In genomic region chr12:25883026-25883928, GRCh38 we compare ENCODE assay signal across 18 cellular contexts.
DNase-seq lines count a peak whose midpoint lies in the region; ATAC-seq, FAIRE-seq and TF ChIP-seq lines count a peak whose summit lies in the region.
"Had no signal": no experiment of that assay in that cellular context is flagged by ENCODE, and none has a peak within 500 bp of the region (broad histone marks: within the 10 kb centered on the region; RNA-seq: fewer than 3 reads in every experiment).

No MANE protein-coding gene starts in this region.

- CTCF ChIA-PET in K562 (lab: Yijun Ruan, JAX; ENCODE audit: low intra/inter-chr PET ratio) = no interaction called here

- no peak for TF ChIP-seq EP300 in K562 (IDR thresholded peaks at IDR 0.05; ENCODE audit: low read length)

- 50% methylated on average over 10 of the region's 10 CpGs for WGBS in right cardiac atrium
- 1% methylated on average over 10 of the region's 10 CpGs for WGBS in K562 (ENCODE audit: insufficient coverage, low coverage, missing lambda C conversion rate)

- H3K4me3 ChIP-seq in right cardiac atrium (ENCODE audit: low read length) (no peak overlapping the region), K562 (no peak overlapping the region), neuron (ENCODE audit: low read length) (no peak overlapping the region)
- H3K4me3 ChIP-seq: GM12878, GM23248, HAP-1 had no signal

- no TSS peak for BruUV-seq in K562 (replicated peaks; lab: Mats Ljungman, UMichigan)

- ATAC-seq in right cardiac atrium = peak; percentile 57 to 70
- ATAC-seq in left ventricle myocardium superior = no peak
- no peak for ATAC-seq in K562
- no peak for ATAC-seq in activated T-cell treated with anti-CD3 and anti-CD28 coated beads, Interleukin-2, amount 50 U/mL, for 4 hours
- ATAC-seq in HG03196 (IDR thresholded peaks at IDR 0.05; ENCODE audit: unreplicated experiment) = no peak
- ATAC-seq: GM12878 had no signal

- no peak for FAIRE-seq in K562 (lab: Jason Lieb, UNC)
- FAIRE-seq: GM12878 had no signal

- no peaks in the 10 kb centered on the region for H3K27me3 ChIP-seq in right cardiac atrium (ENCODE audit: control insufficient read depth, insufficient read depth)
- H3K27me3 ChIP-seq in K562 (ENCODE audit: control insufficient read depth in 2 of 2, insufficient read depth in 2 of 2, low read length in 2 of 2) = peaks cover 2 to 24% of the 10 kb centered on the region in 2 experiments; a peak in 3 of 5 replicates
- H3K27me3 ChIP-seq in neuron (ENCODE audit: insufficient read depth, low read length) = no peaks in the 10 kb centered on the region
- H3K27me3 ChIP-seq: BE2C had no signal

- no peaks in the 10 kb centered on the region for H3K4me1 Mint-ChIP-seq in activated T-cell treated with anti-CD3 and anti-CD28 coated beads, Interleukin-2, amount 50 U/mL, for 4 hours (ENCODE audit: low read depth)
- H3K4me1 Mint-ChIP-seq: CD4-positive, CD25-positive, alpha-beta regulatory T cell; CD8-positive, alpha-beta memory T cell had no signal

- H3K9me3 ChIP-seq in right cardiac atrium (ENCODE audit: control insufficient read depth, low read length) (no peaks in the 10 kb centered on the region), K562 (replicated peaks; ENCODE audit: control insufficient read depth, insufficient read depth, low read depth, low read length) (no peaks in the 10 kb centered on the region), neuron (ENCODE audit: low read length) (no peaks in the 10 kb centered on the region)
- H3K9me3 ChIP-seq: BE2C had no signal

- no peaks in the 10 kb centered on the region for H3K36me3 Mint-ChIP-seq in activated T-cell treated with anti-CD3 and anti-CD28 coated beads, Interleukin-2, amount 50 U/mL, for 4 hours (ENCODE audit: insufficient read depth)
- H3K36me3 Mint-ChIP-seq: CD4-positive, CD25-positive, alpha-beta regulatory T cell; CD8-positive, alpha-beta memory T cell had no signal

- H3K4me2 ChIP-seq in K562 (ENCODE audit: insufficient read depth, low read length) = no peak overlapping the region

- no peak for TF ChIP-seq POLR2A in K562 (conservative IDR thresholded peaks at IDR 0.05)

- no peaks in the 10 kb centered on the region for H3K9me1 ChIP-seq in K562 (ENCODE audit: control insufficient read depth, insufficient read depth, low read length)

- intact Hi-C loops in right cardiac atrium (cut with DNase I) = no loop called here
- intact Hi-C loops in left ventricle myocardium superior (cut with micrococcal nuclease) = no loop called here
- intact Hi-C loops in K562 (cut with micrococcal nuclease) = no loop called here

- in situ Hi-C loops in K562 (cut with MboI) = no loop called here
- in situ Hi-C loops in G401 (cut with HindIII; ENCODE audit: low sequenced_read_pairs) = no loop called here

- H3K27me3 Mint-ChIP-seq in activated T-cell treated with anti-CD3 and anti-CD28 coated beads, Interleukin-2, amount 50 U/mL, for 4 hours (ENCODE audit: low read depth) = peaks cover 2% of the 10 kb centered on the region

- no peak for DNase-seq in right cardiac atrium
- DNase-seq in left ventricle myocardium superior = no peak
- peak in 1 of 4 experiments; percentile 13 for DNase-seq in K562 (ENCODE audit: extremely low read depth in 1 of 4, low spot score in 3 of 4)
- DNase-seq in G401 (ENCODE audit: low spot score) = no peak
- DNase-seq in activated T-cell treated with anti-CD3 and anti-CD28 coated beads, Interleukin-2, amount 50 U/mL, for 4 hours = no peak
- DNase-seq: ACHN; BE2C; C1 segment of cervical spinal cord; CD4-positive, CD25-positive, alpha-beta regulatory T cell; CD8-positive, alpha-beta memory T cell; DMS79 treated with DMSO at 0.1 percent for 48 hours; GM23248 had no signal

- H3K4me1 ChIP-seq in right cardiac atrium (ENCODE audit: control insufficient read depth, insufficient read depth, low read length) (no peaks in the 10 kb centered on the region), K562 (replicated peaks in 1 of 2; ENCODE audit: control insufficient read depth in 2 of 2, insufficient read depth in 2 of 2, low read length in 2 of 2) (peaks cover 0 to 7% of the 10 kb centered on the region in 2 experiments; a peak in 2 of 5 replicates), neuron (ENCODE audit: insufficient read depth, low read length) (peaks cover 8% of the 10 kb centered on the region)
- H3K4me1 ChIP-seq: BE2C had no signal

- H3K4me3 Mint-ChIP-seq in activated T-cell treated with anti-CD3 and anti-CD28 coated beads, Interleukin-2, amount 50 U/mL, for 4 hours = no peak overlapping the region
- H3K4me3 Mint-ChIP-seq: CD4-positive, CD25-positive, alpha-beta regulatory T cell; CD8-positive, alpha-beta memory T cell had no signal

- POLR2A ChIA-PET in K562 (lab: Yijun Ruan, JAX) = no interaction called here

- no peaks in the 10 kb centered on the region for H3K79me2 ChIP-seq in K562 (ENCODE audit: control insufficient read depth, insufficient read depth, low read length)

- TF ChIP-seq RAD21 in K562 (CRISPR knock-in tag; conservative IDR thresholded peaks at IDR 0.05 in 1 of 2, IDR thresholded peaks at IDR 0.05 in 1 of 2) = no peak

- H3K27ac ChIP-seq in right cardiac atrium (ENCODE audit: low read length) = no peak overlapping the region
- no peak overlapping the region for H3K27ac ChIP-seq in K562 (ENCODE audit: extremely low read depth, low read depth, low read length)
- H3K27ac ChIP-seq: 22Rv1, GM23248, HL-60 had no signal

- H2AFZ ChIP-seq in K562 (ENCODE audit: low read depth, low read length) = no peak overlapping the region
- H2AFZ ChIP-seq in neuron (ENCODE audit: low read depth, low read length) = peak overlapping the region; percentile 9
- H2AFZ ChIP-seq: GM23248 had no signal

- H3K9me3 Mint-ChIP-seq in activated T-cell treated with anti-CD3 and anti-CD28 coated beads, Interleukin-2, amount 50 U/mL, for 4 hours = no peaks in the 10 kb centered on the region

- H4K20me1 ChIP-seq in K562 (replicated peaks; ENCODE audit: control insufficient read depth, insufficient read depth, low read length) = no peaks in the 10 kb centered on the region

- H3K36me3 ChIP-seq in K562 (ENCODE audit: control insufficient read depth, insufficient read depth, low read length) = no peaks in the 10 kb centered on the region
- no peaks in the 10 kb centered on the region for H3K36me3 ChIP-seq in neuron (ENCODE audit: insufficient read depth, low read length)
- H3K36me3 ChIP-seq: BE2C, HAP-1 had no signal

- H3K9ac ChIP-seq in K562 (ENCODE audit: insufficient read depth in 1 of 2, low read depth in 2 of 2, low read length in 2 of 2) = no peak overlapping the region
- H3K9ac ChIP-seq: GM23248 had no signal

- TF ChIP-seq CTCF in K562 (IDR thresholded peaks at IDR 0.05 in 2 of 3, conservative IDR thresholded peaks at IDR 0.05 in 1 of 3; ENCODE audit: insufficient read depth in 2 of 3, low read depth in 1 of 3, low read length in 3 of 3) = no peak

TF ChIP-seq in K562, 482 proteins besides CTCF, POLR2A, EP300 and RAD21:
- no peak for TF ChIP-seq ZSCAN32 (CRISPR knock-in tag; IDR thresholded peaks at IDR 0.05)
- TF ChIP-seq EGR1 (conservative IDR thresholded peaks at IDR 0.05) = peak; percentile 43
- TF ChIP-seq ZBTB17 (CRISPR knock-in tag; IDR thresholded peaks at IDR 0.05) = peak; percentile 48; the same call in 1 of the 2 replicates
- TF ChIP-seq STAT5A (IDR thresholded peaks at IDR 0.05; ENCODE audit: borderline replicate concordance, low read length) = peak; percentile 33; the same call in 1 of the 2 replicates
- TF ChIP-seq NR4A1 (CRISPR knock-in tag; IDR thresholded peaks at IDR 0.05) = no peak
- no peak for TF ChIP-seq NR4A1 (tag; IDR thresholded peaks at IDR 0.05)
- TF ChIP-seq HDAC1 (IDR thresholded peaks at IDR 0.05) = no peak
- TF ChIP-seq THRB (CRISPR knock-in tag; conservative IDR thresholded peaks at IDR 0.05) = no peak
- peak in 1 of 2 experiments; percentile 85; a peak in 2 of 4 replicates for TF ChIP-seq SRF (CRISPR knock-in tag; IDR thresholded peaks at IDR 0.05)

Comparison
In these comparisons a context has a peak if more than half of its experiments do, and no peak if none do; other contexts are left out.
1. ATAC-seq: peak in right cardiac atrium (2 of 2); none in left ventricle myocardium superior (single experiment), K562 (single experiment), activated T-cell treated with anti-CD3 and anti-CD28 coated beads, Interleukin-2, amount 50 U/mL, for 4 hours (0 of 2) and HG03196 (single experiment).